In genomic region chr15:92468987-92469386, GRCh38 we compare ENCODE assay signal across 20 cellular contexts.
"Had no signal": no experiment of that assay in that cellular context is flagged by ENCODE, and none has a peak within 500 bp of the region (broad histone marks: within the 10 kb centered on the region; RNA-seq: fewer than 3 reads in every experiment).

No MANE protein-coding gene starts in this region.

- H3K27ac Mint-ChIP-seq: activated CD4-positive, alpha-beta T cell treated with anti-CD3 and anti-CD28 coated beads, Interleukin-2, amount 10 ng/mL, durations not matched to agents 24 days and 14 days; activated CD8-positive, alpha-beta T cell treated with anti-CD3 and anti-CD28 coated beads for 36 hours; activated naive CD8-positive, alpha-beta T cell treated with anti-CD3 and anti-CD28 coated beads, Interleukin-2, amount 10 ng/mL, durations not matched to agents 7 days and 5 days; activated T-cell treated with anti-CD3 and anti-CD28 coated beads, Interleukin-2, amount 50 U/mL, for 24 hours; activated T-helper 2 cell treated with anti-CD3 and anti-CD28 coated beads, Interferon-gamma antibody, Interleukin-2, Interleukin-4, amounts not matched to agents 10 μg/mL and 5 μg/mL and 100 μg/mL, durations not matched to agents 14 hours and 24 hours and 36 hours; nephron; progenitor cell of endocrine pancreas had no signal

- H3K27me3 Mint-ChIP-seq: activated CD4-positive, alpha-beta T cell treated with anti-CD3 and anti-CD28 coated beads, Interleukin-2, amount 10 ng/mL, durations not matched to agents 24 days and 14 days; activated CD8-positive, alpha-beta T cell treated with anti-CD3 and anti-CD28 coated beads for 36 hours; activated naive CD8-positive, alpha-beta T cell treated with anti-CD3 and anti-CD28 coated beads, Interleukin-2, amount 10 ng/mL, durations not matched to agents 7 days and 5 days; activated T-cell treated with anti-CD3 and anti-CD28 coated beads, Interleukin-2, amount 50 U/mL, for 24 hours had no signal

- DNase-seq: activated CD4-positive, alpha-beta T cell treated with anti-CD3 and anti-CD28 coated beads, Interleukin-2, amount 10 ng/mL, durations not matched to agents 24 days and 14 days; activated CD8-positive, alpha-beta T cell treated with anti-CD3 and anti-CD28 coated beads for 36 hours; activated naive CD4-positive, alpha-beta T cell treated with Interleukin-2 at 50 U/mL for 16 hours; activated naive CD8-positive, alpha-beta T cell treated with anti-CD3 and anti-CD28 coated beads, Interleukin-2, amount 10 ng/mL, durations not matched to agents 7 days and 5 days; activated T-cell treated with anti-CD3 and anti-CD28 coated beads, Interleukin-2, amount 50 U/mL, for 24 hours; amygdala; caudate nucleus; erythroblast; foreskin melanocyte; glutamatergic neuron; hypothalamus; midbrain; stimulated activated CD4-positive, alpha-beta T cell treated with anti-CD3 and anti-CD28 coated beads, Interleukin-12 subunit alpha, Interleukin-12 subunit beta, amount 100 ng/mL, for 4 hours; stimulated activated CD4-positive, alpha-beta T cell treated with anti-CD3 and anti-CD28 coated beads, Interleukin-1b, Interleukin-23, amount 100 ng/mL, for 48 hours; stimulated activated CD8-positive, alpha-beta memory T cell treated with anti-CD3 and anti-CD28 coated beads, Interleukin-4, amount 100 ng/mL, for 48 hours; stimulated activated naive CD4-positive, alpha-beta T cell had no signal

- H3K4me3 Mint-ChIP-seq: activated CD4-positive, alpha-beta T cell treated with anti-CD3 and anti-CD28 coated beads, Interleukin-2, amount 10 ng/mL, durations not matched to agents 24 days and 14 days; activated CD8-positive, alpha-beta T cell treated with anti-CD3 and anti-CD28 coated beads for 36 hours; activated naive CD8-positive, alpha-beta T cell treated with anti-CD3 and anti-CD28 coated beads, Interleukin-2, amount 10 ng/mL, durations not matched to agents 7 days and 5 days; activated T-cell treated with anti-CD3 and anti-CD28 coated beads, Interleukin-2, amount 50 U/mL, for 24 hours; nephron had no signal

- H3K36me3 Mint-ChIP-seq: activated naive CD8-positive, alpha-beta T cell treated with anti-CD3 and anti-CD28 coated beads, Interleukin-2, amount 10 ng/mL, durations not matched to agents 7 days and 5 days had no signal

- ATAC-seq: activated CD8-positive, alpha-beta T cell treated with anti-CD3 and anti-CD28 coated beads for 36 hours; left lobe of liver had no signal

- H3K9me3 Mint-ChIP-seq: activated CD4-positive, alpha-beta T cell treated with anti-CD3 and anti-CD28 coated beads, Interleukin-2, amount 10 ng/mL, durations not matched to agents 24 days and 14 days; activated CD8-positive, alpha-beta T cell treated with anti-CD3 and anti-CD28 coated beads for 36 hours; activated naive CD8-positive, alpha-beta T cell treated with anti-CD3 and anti-CD28 coated beads, Interleukin-2, amount 10 ng/mL, durations not matched to agents 7 days and 5 days; activated T-cell treated with anti-CD3 and anti-CD28 coated beads, Interleukin-2, amount 50 U/mL, for 24 hours; activated T-helper 2 cell treated with anti-CD3 and anti-CD28 coated beads, Interferon-gamma antibody, Interleukin-2, Interleukin-4, amounts not matched to agents 10 μg/mL and 5 μg/mL and 100 μg/mL, durations not matched to agents 14 hours and 24 hours and 36 hours; nephron had no signal

- H3K4me1 Mint-ChIP-seq: activated CD4-positive, alpha-beta T cell treated with anti-CD3 and anti-CD28 coated beads, Interleukin-2, amount 10 ng/mL, durations not matched to agents 24 days and 14 days; activated naive CD8-positive, alpha-beta T cell treated with anti-CD3 and anti-CD28 coated beads, Interleukin-2, amount 10 ng/mL, durations not matched to agents 7 days and 5 days; nephron had no signal
